Comparison of ENCODE assay signal across 1 cellular context in the genomic region with DNA sequence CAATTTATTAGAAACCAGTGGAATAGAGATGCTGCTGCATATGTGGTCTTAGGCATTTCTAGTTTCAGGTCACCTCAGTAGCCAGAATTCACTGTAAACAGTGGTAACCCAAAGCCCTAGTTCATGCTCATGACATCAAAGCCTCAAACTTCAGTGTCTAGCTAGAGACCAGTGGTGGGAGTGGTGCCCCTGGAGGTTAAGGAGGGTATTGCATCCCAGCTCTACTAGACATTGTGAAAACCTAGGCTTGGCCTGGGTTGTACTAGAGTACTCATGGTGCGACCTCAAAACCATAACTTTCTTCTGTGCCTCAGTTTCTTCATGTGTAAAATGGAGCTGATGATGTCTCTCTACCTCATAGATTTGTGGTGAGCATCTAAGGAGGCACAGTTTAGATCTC.
TF ChIP-seq lines count a peak whose summit lies in the region.

No MANE protein-coding gene starts in this region.

TF ChIP-seq in IMR-90, 13 proteins besides CTCF, POLR2A, EP300 and RAD21:
- TF ChIP-seq FOS (IDR thresholded peaks at IDR 0.05; ENCODE audit: low read depth, low read length) (no peak), RCOR1 (IDR thresholded peaks at IDR 0.05; ENCODE audit: insufficient replicate concordance, low read length) (no peak), MXI1 (IDR thresholded peaks at IDR 0.05; ENCODE audit: borderline replicate concordance, low read depth, low read length) (no peak), MAZ (IDR thresholded peaks at IDR 0.05; ENCODE audit: borderline replicate concordance, low read depth, low read length) (no peak), CHD1 (IDR thresholded peaks at IDR 0.05; ENCODE audit: low read depth, low read length) (no peak), RFX5 (IDR thresholded peaks at IDR 0.05; ENCODE audit: low read depth, low read length) (no peak), NFE2L2 (IDR thresholded peaks at IDR 0.05; ENCODE audit: low read depth, low read length) (no peak), CEBPB (IDR thresholded peaks at IDR 0.05; ENCODE audit: low read depth, low read length) (no peak), SMC3 (IDR thresholded peaks at IDR 0.05; ENCODE audit: low read depth, low read length) (no peak), MAFK (IDR thresholded peaks at IDR 0.05; ENCODE audit: low read depth, low read length) (no peak), BHLHE40 (IDR thresholded peaks at IDR 0.05; ENCODE audit: low read depth, low read length) (no peak)
- TF ChIP-seq, protein P1, sequence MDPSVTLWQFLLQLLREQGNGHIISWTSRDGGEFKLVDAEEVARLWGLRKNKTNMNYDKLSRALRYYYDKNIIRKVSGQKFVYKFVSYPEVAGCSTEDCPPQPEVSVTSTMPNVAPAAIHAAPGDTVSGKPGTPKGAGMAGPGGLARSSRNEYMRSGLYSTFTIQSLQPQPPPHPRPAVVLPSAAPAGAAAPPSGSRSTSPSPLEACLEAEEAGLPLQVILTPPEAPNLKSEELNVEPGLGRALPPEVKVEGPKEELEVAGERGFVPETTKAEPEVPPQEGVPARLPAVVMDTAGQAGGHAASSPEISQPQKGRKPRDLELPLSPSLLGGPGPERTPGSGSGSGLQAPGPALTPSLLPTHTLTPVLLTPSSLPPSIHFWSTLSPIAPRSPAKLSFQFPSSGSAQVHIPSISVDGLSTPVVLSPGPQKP (IDR thresholded peaks at IDR 0.05; ENCODE audit: borderline replicate concordance, low read depth, low read length) = no peak
- TF ChIP-seq, protein P2, sequence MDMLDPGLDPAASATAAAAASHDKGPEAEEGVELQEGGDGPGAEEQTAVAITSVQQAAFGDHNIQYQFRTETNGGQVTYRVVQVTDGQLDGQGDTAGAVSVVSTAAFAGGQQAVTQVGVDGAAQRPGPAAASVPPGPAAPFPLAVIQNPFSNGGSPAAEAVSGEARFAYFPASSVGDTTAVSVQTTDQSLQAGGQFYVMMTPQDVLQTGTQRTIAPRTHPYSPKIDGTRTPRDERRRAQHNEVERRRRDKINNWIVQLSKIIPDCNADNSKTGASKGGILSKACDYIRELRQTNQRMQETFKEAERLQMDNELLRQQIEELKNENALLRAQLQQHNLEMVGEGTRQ (IDR thresholded peaks at IDR 0.05; ENCODE audit: low read depth, low read length) = no peak
